24 cellular contexts compared by ENCODE assay signal in genomic region chr6:150426198-150426597, GRCh38. TPM values are rescaled to one million over a fixed set of nuclear protein-coding genes. Genes with fewer than 3 reads are reported as not detected.
A peak's percentile ranks its signal among the peaks of the same experiment; 100 is the strongest.
DNase-seq lines count a peak whose midpoint lies in the region; ATAC-seq, FAIRE-seq and TF ChIP-seq lines count a peak whose summit lies in the region.
"Had no signal": no experiment of that assay in that cellular context is flagged by ENCODE, and none has a peak within 500 bp of the region (broad histone marks: within the 10 kb centered on the region; RNA-seq: fewer than 3 reads in every experiment).

No MANE protein-coding gene starts in this region.

- DNase-seq in K562 (ENCODE audit: extremely low read depth in 1 of 4, low spot score in 3 of 4), result no peak
- DNase-seq in heart right ventricle, result no peak
- no peak for DNase-seq in lower lobe of right lung
- no peak for DNase-seq in upper lobe of right lung
- no peak for DNase-seq in HEK293T (ENCODE audit: extremely low spot score)
- DNase-seq in GM19238 (ENCODE audit: insufficient read length, low spot score), result no peak
- DNase-seq: ACHN; Caco-2; CD4-positive, alpha-beta memory T cell; DND-41; GOT3; HCEC 1CT; NCI-H1105 treated with DMSO at 0.1 percent for 48 hours; NCI-H1694; NCI-H2081; NCI-H2171; NCI-H524 treated with DMSO at 0.1 percent for 48 hours; NCI-H82; SJCRH30 had no signal

- H3K9ac ChIP-seq in K562 (ENCODE audit: insufficient read depth in 1 of 2, low read depth in 2 of 2, low read length in 2 of 2), result no peak overlapping the region
- H3K9ac ChIP-seq: BLaER1, KMS-11 had no signal

- peak; percentile 6 for FAIRE-seq in K562 (lab: Jason Lieb, UNC)
- FAIRE-seq: GM12878 had no signal

- H3K4me3 ChIP-seq in K562 (no peak overlapping the region), heart right ventricle (no peak overlapping the region), lower lobe of right lung (no peak overlapping the region), upper lobe of right lung (no peak overlapping the region)
- H3K4me3 ChIP-seq: BLaER1, GM12878, SJCRH30 had no signal

- ATAC-seq in K562, result no peak
- ATAC-seq in heart right ventricle, result peak in 6 of 8 donors; percentile 40 to 80 (median 50)
- ATAC-seq in lower lobe of right lung, result peak; percentile 39 to 77
- peak; percentile 73 for ATAC-seq in upper lobe of right lung
- no peak for ATAC-seq in GM18867 (IDR thresholded peaks at IDR 0.05; ENCODE audit: unreplicated experiment)
- ATAC-seq: GM12878, Panc1 had no signal

- H3K79me2 ChIP-seq in K562 (ENCODE audit: control insufficient read depth, insufficient read depth, low read length), result no peaks in the 10 kb centered on the region

- H2AFZ ChIP-seq in K562 (ENCODE audit: low read depth, low read length), result no peak overlapping the region

- H3K27ac ChIP-seq in K562 (ENCODE audit: extremely low read depth, low read depth, low read length) (no peak overlapping the region), heart right ventricle (no peak overlapping the region), lower lobe of right lung (no peak overlapping the region), upper lobe of right lung (no peak overlapping the region)
- H3K27ac ChIP-seq: BLaER1, KMS-11, SJCRH30 had no signal

- H3K4me1 ChIP-seq in K562 (replicated peaks in 1 of 2; ENCODE audit: control insufficient read depth in 2 of 2, insufficient read depth in 2 of 2, low read length in 2 of 2) (no peaks in the 10 kb centered on the region), heart right ventricle (peaks cover 0 to 7% (median 0%) of the 10 kb centered on the region in 9 donors), lower lobe of right lung (no peaks in the 10 kb centered on the region), upper lobe of right lung (no peaks in the 10 kb centered on the region)
- H3K4me1 ChIP-seq: BLaER1, SJCRH30 had no signal

- CTCF ChIA-PET in K562 (lab: Yijun Ruan, JAX; ENCODE audit: low intra/inter-chr PET ratio) (no interaction called here), HEK293T (lab: Yijun Ruan, JAX) (interaction anchor here (0.6 kb wide), 1 partner anchor 29 kb away, joined by 3 read pairs; no protein-coding TSS in a partner anchor)

- H3K9me3 ChIP-seq in K562 (replicated peaks; ENCODE audit: control insufficient read depth, insufficient read depth, low read depth, low read length) (no peaks in the 10 kb centered on the region), heart right ventricle (no peaks in the 10 kb centered on the region), lower lobe of right lung (no peaks in the 10 kb centered on the region), upper lobe of right lung (no peaks in the 10 kb centered on the region)
- H3K9me3 ChIP-seq: Caco-2, SJCRH30 had no signal

- no TSS peak for BruUV-seq in K562 (replicated peaks; lab: Mats Ljungman, UMichigan)

- in situ Hi-C loops in K562 (cut with MboI), result no loop called here

- TF ChIP-seq CTCF in K562 (IDR thresholded peaks at IDR 0.05 in 2 of 3, conservative IDR thresholded peaks at IDR 0.05 in 1 of 3; ENCODE audit: insufficient read depth in 2 of 3, low read depth in 1 of 3, low read length in 3 of 3) (no peak), heart right ventricle (IDR thresholded peaks at IDR 0.05) (no peak), lower lobe of right lung (IDR thresholded peaks at IDR 0.05) (no peak), upper lobe of right lung (IDR thresholded peaks at IDR 0.05) (no peak)

- TF ChIP-seq EP300 in K562 (IDR thresholded peaks at IDR 0.05; ENCODE audit: low read length), result no peak

- H3K9me1 ChIP-seq in K562 (ENCODE audit: control insufficient read depth, insufficient read depth, low read length), result no peaks in the 10 kb centered on the region

- no peak for TF ChIP-seq RAD21 in K562 (CRISPR knock-in tag; conservative IDR thresholded peaks at IDR 0.05 in 1 of 2, IDR thresholded peaks at IDR 0.05 in 1 of 2)

- TF ChIP-seq POLR2A in K562 (conservative IDR thresholded peaks at IDR 0.05), result no peak

- 1% methylated on average over 8 of the region's 8 CpGs for WGBS in K562 (ENCODE audit: insufficient coverage, low coverage, missing lambda C conversion rate)
- 52 to 64% methylated on average over 8 of the region's 8 CpGs for WGBS in heart right ventricle, 2 donors

- no peaks in the 10 kb centered on the region for H4K20me1 ChIP-seq in K562 (replicated peaks; ENCODE audit: control insufficient read depth, insufficient read depth, low read length)
- H4K20me1 ChIP-seq: BLaER1 had no signal

- H3K4me2 ChIP-seq in K562 (ENCODE audit: insufficient read depth, low read length), result no peak overlapping the region
- H3K4me2 ChIP-seq: BLaER1, KMS-11 had no signal

- POLR2A ChIA-PET in K562 (lab: Yijun Ruan, JAX) (no interaction called here), HEK293T (lab: Yijun Ruan, JAX) (no interaction called here)

- H3K27me3 ChIP-seq in K562 (ENCODE audit: control insufficient read depth in 2 of 2, insufficient read depth in 2 of 2, low read length in 2 of 2) (peaks cover 0 to 43% of the 10 kb centered on the region in 2 experiments; a peak in 3 of 5 replicates), heart right ventricle (no peaks in the 10 kb centered on the region), lower lobe of right lung (ENCODE audit: low read depth) (no peaks in the 10 kb centered on the region), upper lobe of right lung (no peaks in the 10 kb centered on the region)
- H3K27me3 ChIP-seq: BLaER1, SJCRH30 had no signal

- intact Hi-C loops in K562 (cut with micrococcal nuclease) (no loop called here), heart right ventricle (cut with DNase I) (loop anchor here in 1 of 10 donors (10.0 kb wide), 1 partner anchor 149 kb away; no protein-coding TSS in a partner anchor), lower lobe of right lung (cut with DNase I) (no loop called here), upper lobe of right lung (cut with DNase I) (no loop called here)

- H3K36me3 ChIP-seq in K562 (ENCODE audit: control insufficient read depth, insufficient read depth, low read length) (no peaks in the 10 kb centered on the region), heart right ventricle (no peaks in the 10 kb centered on the region), lower lobe of right lung (no peaks in the 10 kb centered on the region), upper lobe of right lung (no peaks in the 10 kb centered on the region)
- H3K36me3 ChIP-seq: BLaER1, SJCRH30 had no signal

TF ChIP-seq in K562, 482 proteins besides CTCF, POLR2A, EP300 and RAD21 (continues in another document):
- TF ChIP-seq SREBF2 (CRISPR knock-in tag; IDR thresholded peaks at IDR 0.05), result no peak
- no peak for TF ChIP-seq MTF1 (CRISPR knock-in tag; IDR thresholded peaks at IDR 0.05; ENCODE audit: borderline replicate concordance)
- TF ChIP-seq GATA2 (CRISPR knock-in tag; IDR thresholded peaks at IDR 0.05), result no peak
- no peak for TF ChIP-seq ZBTB1 (CRISPR knock-in tag; IDR thresholded peaks at IDR 0.05; ENCODE audit: borderline replicate concordance, low read depth)
- TF ChIP-seq SAFB2 (IDR thresholded peaks at IDR 0.05; ENCODE audit: borderline replicate concordance, low read depth, low read length, severe bottlenecking), result no peak
- no peak for TF ChIP-seq ZNF830 (CRISPR knock-in tag; IDR thresholded peaks at IDR 0.05)

TF ChIP-seq in HEK293T, 16 proteins besides CTCF, POLR2A, EP300 and RAD21:
- TF ChIP-seq SP1 (IDR thresholded peaks at IDR 0.05) (no peak), FOXM1 (IDR thresholded peaks at IDR 0.05; ENCODE audit: borderline replicate concordance) (no peak), FOXK2 (IDR thresholded peaks at IDR 0.05) (no peak), SUZ12 (IDR thresholded peaks at IDR 0.05) (no peak), L3MBTL2 (conservative IDR thresholded peaks at IDR 0.05) (no peak), BHLHE40 (IDR thresholded peaks at IDR 0.05; ENCODE audit: borderline replicate concordance) (no peak), TARDBP (IDR thresholded peaks at IDR 0.05) (no peak), HDGF (IDR thresholded peaks at IDR 0.05; ENCODE audit: borderline replicate concordance) (no peak), CTBP1 (IDR thresholded peaks at IDR 0.05; ENCODE audit: borderline replicate concordance) (no peak), FOXA1 (IDR thresholded peaks at IDR 0.05) (no peak), ARNT (IDR thresholded peaks at IDR 0.05) (no peak), PKNOX1 (IDR thresholded peaks at IDR 0.05) (no peak), ZNF384 (IDR thresholded peaks at IDR 0.05) (no peak), ELF4 (IDR thresholded peaks at IDR 0.05) (no peak), NFRKB (IDR thresholded peaks at IDR 0.05) (no peak), LEF1 (IDR thresholded peaks at IDR 0.05; ENCODE audit: borderline replicate concordance) (no peak)

RNA-seq across cellular contexts. Expression of gene IYD, which starts 57.4 kb away (rescaled TPM):
- not detected in 2 replicates for total RNA-seq in K562 (2011; cell fraction: chromatin; rRNA removed; ENCODE audit: low replicate concordance)
- total RNA-seq in K562 (2011; cell fraction: nucleolus; rRNA removed), result not detected in 2 replicates
- not detected in 2 replicates for total RNA-seq in K562 (2011; cell fraction: nucleoplasm; rRNA removed)
- not detected in 2 replicates for total RNA-seq in K562 (2014; rRNA removed)
- not detected in 2 replicates for total RNA-seq in K562 (2014; rRNA removed; fragmentation: Illumina TruSeq; extraction: Trizol)
- not detected in 2 replicates for total RNA-seq in K562 (2015; rRNA removed; fragmentation: Illumina TruSeq; extraction: Trizol)
- not detected in 2 replicates for total RNA-seq in K562 (2021)
- polyA plus RNA-seq in K562 (2011; rRNA removed), result not detected in 2 replicates
- polyA plus RNA-seq in K562 (2011; cell fraction: cytosol; rRNA removed), result not detected in 2 replicates
- not detected in 2 replicates for polyA plus RNA-seq in K562 (2011; cell fraction: nucleus; rRNA removed)
- polyA plus RNA-seq in K562 (2012), result 0.01 TPM in 1 of 2 replicates, not detected in the other
- not detected in 2 replicates for polyA plus RNA-seq in K562 (2014; fragmentation: Illumina TruSeq; extraction: Trizol)
- polyA plus RNA-seq in K562 (2014; fragmentation: Nextera tagmentation; extraction: Ambion mirVana), result not detected
- 0.09 TPM in 1 of 2 replicates, not detected in the other for polyA plus RNA-seq in K562 (2014; rRNA removed)
- polyA minus RNA-seq in K562 (2011; rRNA and poly(A)+ RNA removed), result 0.04 TPM in 1 of 2 replicates, not detected in the other
- not detected in 2 replicates for polyA minus RNA-seq in K562 (2011; cell fraction: cytosol; rRNA and poly(A)+ RNA removed)
- polyA minus RNA-seq in K562 (2011; cell fraction: nucleus; rRNA and poly(A)+ RNA removed), result not detected in 2 replicates
- not detected for total RNA-seq in heart right ventricle
- not detected for polyA plus RNA-seq in heart right ventricle
- total RNA-seq in lower lobe of right lung, result 1.9 TPM
- 1.2 TPM for total RNA-seq in upper lobe of right lung
- total RNA-seq: CD4-positive, alpha-beta memory T cell; GM12878; SJCRH30 had no signal
- polyA plus RNA-seq: CD4-positive, alpha-beta memory T cell had no signal

Comparison
In these comparisons a context has a peak if more than half of its experiments do, and no peak if none do; other contexts are left out.
1. ATAC-seq: peak in heart right ventricle (6 of 8), lower lobe of right lung (2 of 2) and upper lobe of right lung (single experiment); none in K562 (single experiment) and GM18867 (single experiment).